Comparison of ENCODE assay signal across 1 cellular context in the genomic region with DNA sequence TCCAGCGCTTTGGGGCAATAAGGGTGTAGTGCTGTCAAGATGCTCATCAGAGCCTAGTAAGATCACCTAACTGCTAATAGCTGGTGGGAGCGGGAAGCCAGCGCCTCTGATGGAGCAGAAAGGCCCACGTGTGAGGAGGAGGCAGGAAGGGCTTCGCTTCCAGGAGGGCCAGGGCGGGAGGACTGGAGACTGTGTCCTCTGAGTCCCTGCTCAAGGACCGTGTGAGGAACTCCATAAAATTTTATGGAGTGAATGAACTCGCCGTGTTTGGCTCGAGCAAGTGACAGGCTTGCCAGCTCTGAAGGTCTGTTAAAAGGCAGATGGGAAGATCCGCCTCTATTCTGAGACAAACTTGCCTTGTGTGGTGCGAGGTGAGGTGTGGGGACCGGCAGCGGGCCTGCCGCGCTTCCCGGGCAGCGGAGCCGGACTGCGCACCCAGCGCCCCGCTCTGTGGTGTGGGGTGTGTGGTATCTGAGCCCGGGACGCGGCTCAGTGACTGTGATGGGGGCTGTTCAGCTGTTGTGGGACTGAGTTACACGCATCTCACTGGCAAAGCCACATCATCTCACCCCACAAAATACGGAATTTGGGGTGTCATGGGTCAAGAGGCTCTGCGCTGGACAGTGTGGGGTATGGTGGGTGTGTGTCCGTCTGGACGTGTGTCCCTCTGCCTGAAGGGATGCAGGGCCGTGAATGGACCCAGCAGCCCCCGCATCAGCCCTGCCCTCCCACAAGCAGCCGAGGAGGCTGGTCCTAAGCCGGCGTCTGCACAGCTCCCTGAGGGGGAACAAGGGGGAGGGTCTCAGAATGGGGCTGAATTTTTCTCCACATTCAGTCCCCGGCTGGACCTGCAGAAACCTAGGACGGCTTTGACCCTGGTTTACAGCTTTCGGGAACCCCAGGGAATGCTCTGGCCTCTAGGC.
TF ChIP-seq lines count a peak whose summit lies in the region.

No MANE protein-coding gene starts in this region.

TF ChIP-seq in H1, 55 proteins besides CTCF, POLR2A, EP300 and RAD21:
- TF ChIP-seq MAX (IDR thresholded peaks at IDR 0.05) (no peak), SUZ12 (IDR thresholded peaks at IDR 0.05; ENCODE audit: low read length) (no peak), EGR1 (IDR thresholded peaks at IDR 0.05; ENCODE audit: borderline replicate concordance, low read depth, low read length) (no peak), ASH2L (IDR thresholded peaks at IDR 0.05; ENCODE audit: low read length) (no peak)
